27 cellular contexts compared by ENCODE assay signal in genomic region chr4:8681391-8681790, GRCh38.
"Had no signal": no experiment of that assay in that cellular context is flagged by ENCODE, and none has a peak within 500 bp of the region (broad histone marks: within the 10 kb centered on the region; RNA-seq: fewer than 3 reads in every experiment).

No MANE protein-coding gene starts in this region.

- H3K27me3 ChIP-seq: brain microvascular endothelial cell had no signal

- H3K27ac Mint-ChIP-seq: activated B cell treated with CpG ODN at 0.5 μM for 24 hours; activated CD8-positive, alpha-beta T cell treated with anti-CD3 and anti-CD28 coated beads for 36 hours; activated naive CD8-positive, alpha-beta T cell; activated T-helper 17 cell treated with anti-CD3 and anti-CD28 coated beads, Interleukin-2, amount 50 U/mL, for 72 hours; T-helper 17 cell; T-helper 2 cell treated with Interferon-gamma antibody and Interleukin-4, amounts not matched to agents 5 μg/mL and 100 μg/mL, for 36 hours had no signal

- H3K9me3 Mint-ChIP-seq: activated T-cell treated with anti-CD3 and anti-CD28 coated beads, Interleukin-2, amount 50 U/mL, for 4 hours; activated T-helper 17 cell treated with anti-CD3 and anti-CD28 coated beads, Interleukin-2, amount 50 U/mL, for 72 hours; T-helper 2 cell treated with Interferon-gamma antibody and Interleukin-4, amounts not matched to agents 5 μg/mL and 100 μg/mL, for 36 hours had no signal

- H3K36me3 ChIP-seq: brain microvascular endothelial cell, esophagus squamous epithelium, gastroesophageal sphincter, WERI-Rb-1 had no signal

- H3K36me3 Mint-ChIP-seq: activated naive CD4-positive, alpha-beta T cell treated with anti-CD3 and anti-CD28 coated beads, Interleukin-2, amount 10 ng/mL, durations not matched to agents 7 days and 5 days; activated naive CD8-positive, alpha-beta T cell had no signal

- ATAC-seq: activated CD4-positive, CD25-positive, alpha-beta regulatory T cell treated with anti-CD3 and anti-CD28 coated beads, Interleukin-2, amount 50 U/mL, for 24 hours; activated CD8-positive, alpha-beta T cell treated with anti-CD3 and anti-CD28 coated beads for 36 hours; activated T-cell treated with anti-CD3 and anti-CD28 coated beads, Interleukin-2, amount 50 U/mL, for 4 hours; activated T-helper 17 cell treated with anti-CD3 and anti-CD28 coated beads, Interleukin-2, amount 50 U/mL, for 72 hours; gastroesophageal sphincter; T-helper 17 cell had no signal

- H3K4me1 ChIP-seq: esophagus squamous epithelium, gastroesophageal sphincter had no signal

- H3K4me1 Mint-ChIP-seq: activated B cell treated with CpG ODN at 0.5 μM for 24 hours; activated naive CD4-positive, alpha-beta T cell treated with anti-CD3 and anti-CD28 coated beads, Interleukin-2, amount 10 ng/mL, durations not matched to agents 7 days and 5 days; activated T-helper 17 cell treated with anti-CD3 and anti-CD28 coated beads, Interleukin-2, amount 50 U/mL, for 72 hours; central memory CD8-positive, alpha-beta T cell; T-helper 17 cell had no signal

- H3K4me3 Mint-ChIP-seq: activated B cell treated with CpG ODN at 0.5 μM for 24 hours; activated CD8-positive, alpha-beta T cell treated with anti-CD3 and anti-CD28 coated beads for 36 hours; activated naive CD4-positive, alpha-beta T cell treated with anti-CD3 and anti-CD28 coated beads, Interleukin-2, amount 10 ng/mL, durations not matched to agents 7 days and 5 days; activated naive CD8-positive, alpha-beta T cell; activated T-cell treated with anti-CD3 and anti-CD28 coated beads, Interleukin-2, amount 50 U/mL, for 4 hours; activated T-helper 17 cell treated with anti-CD3 and anti-CD28 coated beads, Interleukin-2, amount 50 U/mL, for 72 hours; central memory CD8-positive, alpha-beta T cell; T-helper 17 cell; T-helper 2 cell treated with Interferon-gamma antibody and Interleukin-4, amounts not matched to agents 5 μg/mL and 100 μg/mL, for 36 hours had no signal

- H3K4me3 ChIP-seq: esophagus squamous epithelium, gastroesophageal sphincter had no signal

- H3K27ac ChIP-seq: brain microvascular endothelial cell, epithelial cell of prostate, esophagus squamous epithelium, gastroesophageal sphincter, WERI-Rb-1 had no signal

- DNase-seq: activated B cell treated with CpG ODN at 0.5 μM for 24 hours; activated CD4-positive, alpha-beta T cell treated with anti-CD3 and anti-CD28 coated beads for 48 hours; activated CD4-positive, alpha-beta T cell treated with anti-CD3 and anti-CD28 coated beads, Interleukin-2, amount 50 U/mL, for 1 hour; activated CD4-positive, alpha-beta T cell treated with anti-CD3 and anti-CD28 coated beads, Interleukin-2, amount 50 U/mL, for 48 hours; activated CD8-positive, alpha-beta memory T cell treated with anti-CD3 and anti-CD28 coated beads for 24 hours; activated CD8-positive, alpha-beta T cell treated with anti-CD3 and anti-CD28 coated beads for 36 hours; activated gamma-delta T cell; activated naive CD4-positive, alpha-beta T cell; activated naive CD4-positive, alpha-beta T cell treated with anti-CD3 and anti-CD28 coated beads, Interleukin-2, amount 10 ng/mL, durations not matched to agents 7 days and 5 days; activated T-cell treated with anti-CD3 and anti-CD28 coated beads, Interleukin-2, amount 50 U/mL, for 4 hours; amniotic stem cell; anterior cingulate cortex; brain microvascular endothelial cell; effector CD8-positive, alpha-beta T cell; esophagus squamous epithelium; foreskin melanocyte; T-helper 1 cell; T-helper 17 cell; T1000; WERI-Rb-1 had no signal

- H3K9me3 ChIP-seq: esophagus squamous epithelium, gastroesophageal sphincter had no signal

- H3K27me3 Mint-ChIP-seq: activated B cell treated with CpG ODN at 0.5 μM for 24 hours; activated CD8-positive, alpha-beta T cell treated with anti-CD3 and anti-CD28 coated beads for 36 hours; activated naive CD4-positive, alpha-beta T cell treated with anti-CD3 and anti-CD28 coated beads, Interleukin-2, amount 10 ng/mL, durations not matched to agents 7 days and 5 days; activated T-helper 17 cell treated with anti-CD3 and anti-CD28 coated beads, Interleukin-2, amount 50 U/mL, for 72 hours; central memory CD8-positive, alpha-beta T cell; T-helper 17 cell had no signal
